In the genomic region with DNA sequence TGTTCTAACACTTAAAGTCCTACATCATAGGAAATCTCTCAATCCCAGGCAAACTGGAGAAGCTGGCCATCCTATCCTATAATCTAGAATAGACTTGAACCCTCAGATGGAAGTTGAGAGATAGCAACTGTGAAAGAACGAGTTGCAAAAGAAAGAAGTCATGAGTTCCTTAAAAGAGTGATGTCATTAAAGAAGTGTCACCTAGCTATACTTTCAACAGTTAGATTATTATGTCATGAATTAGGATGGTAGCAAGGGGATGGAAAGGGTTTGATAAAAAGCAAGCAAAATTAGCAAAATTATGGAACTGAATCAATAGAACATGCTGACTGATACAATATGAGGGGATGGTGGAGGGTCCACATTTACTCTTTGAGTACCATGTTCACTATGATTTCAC, we compare ENCODE assay signal across 29 cellular contexts. TPM values are rescaled to one million over a fixed set of nuclear protein-coding genes. Genes with fewer than 3 reads are reported as not detected.
"Had no signal": no experiment of that assay in that cellular context is flagged by ENCODE, and none has a peak within 500 bp of the region (broad histone marks: within the 10 kb centered on the region; RNA-seq: fewer than 3 reads in every experiment).

No MANE protein-coding gene starts in this region.

- H3K27me3 ChIP-seq: left lung, pancreas, sigmoid colon, tibial nerve, upper lobe of left lung, vagina had no signal

- H3K4me1 ChIP-seq: left lung, pancreas, prostate gland, sigmoid colon, upper lobe of left lung had no signal

- H3K27ac Mint-ChIP-seq: immature natural killer cell; memory B cell; naive thymus-derived CD4-positive, alpha-beta T cell; natural killer cell treated with Interleukin-12 subunit alpha and Interleukin-12 subunit beta and Interleukin-15 and Interleukin-18, amount 100 ng/mL, for 72 hours; stimulated activated memory B cell treated with anti-CD40 and anti-IgM and Interleukin-4, amounts not matched to agents 10 μg/mL and 1 μg/mL and 100 μg/mL, for 72 hours; stimulated activated naive CD8-positive, alpha-beta T cell treated with anti-CD3 and anti-CD28 coated beads, Interleukin-15, amount 100 ng/mL, for 72 hours had no signal

- H3K27me3 Mint-ChIP-seq: natural killer cell treated with Interleukin-12 subunit alpha and Interleukin-12 subunit beta and Interleukin-15 and Interleukin-18, amount 100 ng/mL, for 72 hours; stimulated activated naive CD8-positive, alpha-beta T cell treated with anti-CD3 and anti-CD28 coated beads, Interleukin-15, amount 100 ng/mL, for 72 hours had no signal

- H3K4me3 Mint-ChIP-seq: immature natural killer cell; memory B cell; naive thymus-derived CD4-positive, alpha-beta T cell; natural killer cell treated with Interleukin-12 subunit alpha and Interleukin-12 subunit beta and Interleukin-15 and Interleukin-18, amount 100 ng/mL, for 72 hours; stimulated activated memory B cell treated with anti-CD40 and anti-IgM and Interleukin-4, amounts not matched to agents 10 μg/mL and 1 μg/mL and 100 μg/mL, for 72 hours; stimulated activated naive CD8-positive, alpha-beta T cell treated with anti-CD3 and anti-CD28 coated beads, Interleukin-15, amount 100 ng/mL, for 72 hours had no signal

- H3K4me3 ChIP-seq: left lung, lung, mucosa of descending colon, pancreas, prostate gland, sigmoid colon, smooth muscle cell, tibial nerve, upper lobe of left lung, vagina had no signal

- H3K36me3 Mint-ChIP-seq: immature natural killer cell; naive thymus-derived CD4-positive, alpha-beta T cell; stimulated activated memory B cell treated with anti-CD40 and anti-IgM and Interleukin-4, amounts not matched to agents 10 μg/mL and 1 μg/mL and 100 μg/mL, for 72 hours had no signal

- DNase-seq: hypothalamus; immature natural killer cell; kidney; left colon; left lung; midbrain; mucosa of descending colon; naive thymus-derived CD4-positive, alpha-beta T cell; pancreas; posterior cingulate gyrus; retina; right cardiac atrium; sigmoid colon; stimulated activated CD4-positive, alpha-beta T cell treated with anti-CD3 and anti-CD28 coated beads, Interleukin-1b, Interleukin-23, amount 100 ng/mL, for 48 hours; stimulated activated CD4-positive, alpha-beta T cell treated with anti-CD3 and anti-CD28 coated beads, Interleukin-2, amount 100 ng/mL, for 48 hours; stimulated activated CD4-positive, alpha-beta T cell treated with anti-CD3 and anti-CD28 coated beads, Interleukin-4, amount 100 ng/mL, for 4 hours; stimulated activated CD8-positive, alpha-beta memory T cell treated with anti-CD3 and anti-CD28 coated beads, Interleukin-4, amount 100 ng/mL, for 48 hours; stimulated activated naive CD4-positive, alpha-beta T cell treated with Interleukin-2 at 50 U/mL for 16 hours; stimulated activated naive CD8-positive, alpha-beta T cell treated with anti-CD3 and anti-CD28 coated beads, Interleukin-15, amount 100 ng/mL, for 72 hours; substantia nigra; upper lobe of left lung had no signal

- H3K36me3 ChIP-seq: left lung, pancreas, prostate gland, sigmoid colon, upper lobe of left lung had no signal

- H3K9me3 Mint-ChIP-seq: natural killer cell treated with Interleukin-12 subunit alpha and Interleukin-12 subunit beta and Interleukin-15 and Interleukin-18, amount 100 ng/mL, for 72 hours had no signal

- H3K27ac ChIP-seq: left lung, pancreas, prostate gland, sigmoid colon, tibial nerve, upper lobe of left lung, vagina had no signal

- ATAC-seq: left colon; left lung; mucosa of descending colon; naive thymus-derived CD4-positive, alpha-beta T cell; natural killer cell treated with Interleukin-12 subunit alpha and Interleukin-12 subunit beta and Interleukin-15 and Interleukin-18, amount 100 ng/mL, for 72 hours; pancreas; right cardiac atrium; stimulated activated memory B cell treated with anti-CD40 and anti-IgM and Interleukin-4, amounts not matched to agents 10 μg/mL and 1 μg/mL and 100 μg/mL, for 72 hours; stimulated activated naive CD8-positive, alpha-beta T cell treated with anti-CD3 and anti-CD28 coated beads, Interleukin-15, amount 100 ng/mL, for 72 hours had no signal

- H3K9me3 ChIP-seq: left lung, mucosa of descending colon, pancreas, prostate gland, sigmoid colon, tibial nerve, upper lobe of left lung, vagina had no signal

- H3K4me1 Mint-ChIP-seq: immature natural killer cell; memory B cell; naive thymus-derived CD4-positive, alpha-beta T cell; stimulated activated memory B cell treated with anti-CD40 and anti-IgM and Interleukin-4, amounts not matched to agents 10 μg/mL and 1 μg/mL and 100 μg/mL, for 72 hours; stimulated activated naive CD8-positive, alpha-beta T cell treated with anti-CD3 and anti-CD28 coated beads, Interleukin-15, amount 100 ng/mL, for 72 hours had no signal

RNA-seq across cellular contexts. Expression of gene MAPK10, which starts 7.1 kb away (rescaled TPM):
- polyA plus RNA-seq: immature natural killer cell; naive thymus-derived CD4-positive, alpha-beta T cell had no signal
